ENCODE assay signal across 1 cellular context in the genomic region with DNA sequence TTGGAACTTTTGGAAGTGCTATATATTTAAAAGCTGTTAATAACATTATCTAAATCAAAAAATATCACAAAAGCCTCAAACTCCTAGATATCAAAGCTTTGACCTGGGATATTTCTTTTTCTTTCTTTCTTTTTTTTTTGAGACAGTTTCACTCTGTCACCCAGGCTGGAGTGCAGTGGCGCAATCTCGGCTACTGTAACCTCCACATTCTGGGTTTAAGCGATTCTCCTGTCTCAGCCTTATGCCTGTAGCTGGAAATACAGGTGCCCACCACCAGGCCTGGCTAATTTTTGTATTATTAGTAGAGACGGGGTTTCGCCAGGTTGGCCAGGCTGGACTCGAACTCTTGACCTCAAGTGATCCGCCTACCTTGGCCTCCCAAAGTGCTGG.
TF ChIP-seq lines count a peak whose summit lies in the region.

No MANE protein-coding gene starts in this region.

TF ChIP-seq in GM12878, 131 proteins besides CTCF, POLR2A, EP300 and RAD21 (continued from another document):
- TF ChIP-seq, protein P1, sequence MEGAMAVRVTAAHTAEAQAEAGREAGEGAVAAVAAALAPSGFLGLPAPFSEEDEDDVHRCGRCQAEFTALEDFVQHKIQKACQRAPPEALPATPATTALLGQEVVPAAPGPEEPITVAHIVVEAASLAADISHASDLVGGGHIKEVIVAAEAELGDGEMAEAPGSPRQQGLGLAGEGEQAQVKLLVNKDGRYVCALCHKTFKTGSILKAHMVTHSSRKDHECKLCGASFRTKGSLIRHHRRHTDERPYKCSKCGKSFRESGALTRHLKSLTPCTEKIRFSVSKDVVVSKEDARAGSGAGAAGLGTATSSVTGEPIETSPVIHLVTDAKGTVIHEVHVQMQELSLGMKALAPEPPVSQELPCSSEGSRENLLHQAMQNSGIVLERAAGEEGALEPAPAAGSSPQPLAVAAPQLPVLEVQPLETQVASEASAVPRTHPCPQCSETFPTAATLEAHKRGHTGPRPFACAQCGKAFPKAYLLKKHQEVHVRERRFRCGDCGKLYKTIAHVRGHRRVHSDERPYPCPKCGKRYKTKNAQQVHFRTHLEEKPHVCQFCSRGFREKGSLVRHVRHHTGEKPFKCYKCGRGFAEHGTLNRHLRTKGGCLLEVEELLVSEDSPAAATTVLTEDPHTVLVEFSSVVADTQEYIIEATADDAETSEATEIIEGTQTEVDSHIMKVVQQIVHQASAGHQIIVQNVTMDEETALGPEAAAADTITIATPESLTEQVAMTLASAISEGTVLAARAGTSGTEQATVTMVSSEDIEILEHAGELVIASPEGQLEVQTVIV (IDR thresholded peaks at IDR 0.05; ENCODE audit: borderline replicate concordance, partially characterized antibody) = no peak
- TF ChIP-seq RAD51 (IDR thresholded peaks at IDR 0.05) (no peak), TCF12 (IDR thresholded peaks at IDR 0.05; ENCODE audit: low read depth, low read length) (no peak), SMARCA5 (IDR thresholded peaks at IDR 0.05) (no peak), POLR2AphosphoS5 (IDR thresholded peaks at IDR 0.05; ENCODE audit: low read length) (no peak), NR2F1 (conservative IDR thresholded peaks at IDR 0.05) (no peak), POLR2AphosphoS2 (IDR thresholded peaks at IDR 0.05; ENCODE audit: low read depth, low read length) (no peak), BRCA1 (IDR thresholded peaks at IDR 0.05; ENCODE audit: low read depth, low read length) (no peak), HDAC6 (IDR thresholded peaks at IDR 0.05; ENCODE audit: unreplicated experiment) (no peak), CBX3 (IDR thresholded peaks at IDR 0.05; ENCODE audit: borderline replicate concordance, low read depth) (no peak), POU2F2 (IDR thresholded peaks at IDR 0.05; ENCODE audit: borderline replicate concordance, low read depth, low read length) (no peak), ZNF622 (IDR thresholded peaks at IDR 0.05) (no peak), ZNF217 (IDR thresholded peaks at IDR 0.05) (no peak), NRF1 (conservative IDR thresholded peaks at IDR 0.05; ENCODE audit: low read depth, low read length) (no peak), WRNIP1 (IDR thresholded peaks at IDR 0.05; ENCODE audit: borderline replicate concordance, low read depth, low read length) (no peak), LARP7 (IDR thresholded peaks at IDR 0.05) (no peak)
- TF ChIP-seq, protein P2, sequence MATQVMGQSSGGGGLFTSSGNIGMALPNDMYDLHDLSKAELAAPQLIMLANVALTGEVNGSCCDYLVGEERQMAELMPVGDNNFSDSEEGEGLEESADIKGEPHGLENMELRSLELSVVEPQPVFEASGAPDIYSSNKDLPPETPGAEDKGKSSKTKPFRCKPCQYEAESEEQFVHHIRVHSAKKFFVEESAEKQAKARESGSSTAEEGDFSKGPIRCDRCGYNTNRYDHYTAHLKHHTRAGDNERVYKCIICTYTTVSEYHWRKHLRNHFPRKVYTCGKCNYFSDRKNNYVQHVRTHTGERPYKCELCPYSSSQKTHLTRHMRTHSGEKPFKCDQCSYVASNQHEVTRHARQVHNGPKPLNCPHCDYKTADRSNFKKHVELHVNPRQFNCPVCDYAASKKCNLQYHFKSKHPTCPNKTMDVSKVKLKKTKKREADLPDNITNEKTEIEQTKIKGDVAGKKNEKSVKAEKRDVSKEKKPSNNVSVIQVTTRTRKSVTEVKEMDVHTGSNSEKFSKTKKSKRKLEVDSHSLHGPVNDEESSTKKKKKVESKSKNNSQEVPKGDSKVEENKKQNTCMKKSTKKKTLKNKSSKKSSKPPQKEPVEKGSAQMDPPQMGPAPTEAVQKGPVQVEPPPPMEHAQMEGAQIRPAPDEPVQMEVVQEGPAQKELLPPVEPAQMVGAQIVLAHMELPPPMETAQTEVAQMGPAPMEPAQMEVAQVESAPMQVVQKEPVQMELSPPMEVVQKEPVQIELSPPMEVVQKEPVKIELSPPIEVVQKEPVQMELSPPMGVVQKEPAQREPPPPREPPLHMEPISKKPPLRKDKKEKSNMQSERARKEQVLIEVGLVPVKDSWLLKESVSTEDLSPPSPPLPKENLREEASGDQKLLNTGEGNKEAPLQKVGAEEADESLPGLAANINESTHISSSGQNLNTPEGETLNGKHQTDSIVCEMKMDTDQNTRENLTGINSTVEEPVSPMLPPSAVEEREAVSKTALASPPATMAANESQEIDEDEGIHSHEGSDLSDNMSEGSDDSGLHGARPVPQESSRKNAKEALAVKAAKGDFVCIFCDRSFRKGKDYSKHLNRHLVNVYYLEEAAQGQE (IDR thresholded peaks at IDR 0.05; ENCODE audit: low read depth, low read length) = no peak
